1 cellular context compared by ENCODE assay signal in the genomic region with DNA sequence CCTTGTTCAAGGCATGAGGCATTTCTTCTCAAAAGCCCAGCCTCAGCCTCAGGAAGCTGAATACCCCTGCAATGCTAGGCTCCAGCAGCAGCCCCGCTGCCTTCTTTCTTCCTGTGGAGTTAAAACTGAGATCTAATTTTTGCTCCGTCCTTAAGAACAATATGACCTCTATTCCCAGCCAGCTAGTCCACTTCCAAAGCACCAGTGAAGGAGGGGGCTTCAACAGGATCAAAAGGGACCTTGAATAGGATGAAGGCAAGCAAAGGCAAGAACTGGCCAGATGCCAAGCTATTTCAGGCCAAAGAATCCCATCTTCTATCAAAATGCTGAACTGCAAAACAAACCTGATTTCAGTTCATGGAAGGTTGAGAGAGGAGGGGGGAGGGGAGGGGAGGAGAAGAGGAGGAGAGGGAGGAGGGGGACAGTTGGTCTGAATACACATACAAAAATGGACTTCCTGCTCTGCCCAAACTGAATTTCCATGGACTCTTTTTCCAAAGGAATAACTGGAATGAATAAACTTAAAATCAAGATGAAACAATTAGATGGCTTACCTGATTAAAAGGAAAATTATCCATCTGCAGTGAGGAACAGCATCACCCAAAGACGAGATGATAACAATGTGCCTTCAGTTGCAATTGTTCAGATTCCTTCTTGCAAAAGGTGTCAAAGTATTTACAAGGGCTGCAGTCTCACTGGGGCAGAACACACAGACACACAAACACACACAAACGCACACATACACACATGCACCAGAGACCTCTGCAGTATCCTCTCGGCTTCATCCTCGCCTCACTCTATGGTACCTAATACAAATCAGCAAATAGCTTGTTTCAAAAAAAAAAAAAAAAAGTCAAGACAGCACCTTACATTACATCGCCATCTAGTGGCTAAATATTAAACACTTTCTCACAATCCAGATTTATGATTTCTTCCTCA.
TF ChIP-seq lines count a peak whose summit lies in the region.

A gene (minus strand): TSS at position 804 of the 939 bp plus-strand sequence. CDS start 54,399 bp downstream, outside the sequence.

TF ChIP-seq in GM23338, 12 proteins besides CTCF, POLR2A, EP300 and RAD21 (continued from another document):
- TF ChIP-seq, protein P1, sequence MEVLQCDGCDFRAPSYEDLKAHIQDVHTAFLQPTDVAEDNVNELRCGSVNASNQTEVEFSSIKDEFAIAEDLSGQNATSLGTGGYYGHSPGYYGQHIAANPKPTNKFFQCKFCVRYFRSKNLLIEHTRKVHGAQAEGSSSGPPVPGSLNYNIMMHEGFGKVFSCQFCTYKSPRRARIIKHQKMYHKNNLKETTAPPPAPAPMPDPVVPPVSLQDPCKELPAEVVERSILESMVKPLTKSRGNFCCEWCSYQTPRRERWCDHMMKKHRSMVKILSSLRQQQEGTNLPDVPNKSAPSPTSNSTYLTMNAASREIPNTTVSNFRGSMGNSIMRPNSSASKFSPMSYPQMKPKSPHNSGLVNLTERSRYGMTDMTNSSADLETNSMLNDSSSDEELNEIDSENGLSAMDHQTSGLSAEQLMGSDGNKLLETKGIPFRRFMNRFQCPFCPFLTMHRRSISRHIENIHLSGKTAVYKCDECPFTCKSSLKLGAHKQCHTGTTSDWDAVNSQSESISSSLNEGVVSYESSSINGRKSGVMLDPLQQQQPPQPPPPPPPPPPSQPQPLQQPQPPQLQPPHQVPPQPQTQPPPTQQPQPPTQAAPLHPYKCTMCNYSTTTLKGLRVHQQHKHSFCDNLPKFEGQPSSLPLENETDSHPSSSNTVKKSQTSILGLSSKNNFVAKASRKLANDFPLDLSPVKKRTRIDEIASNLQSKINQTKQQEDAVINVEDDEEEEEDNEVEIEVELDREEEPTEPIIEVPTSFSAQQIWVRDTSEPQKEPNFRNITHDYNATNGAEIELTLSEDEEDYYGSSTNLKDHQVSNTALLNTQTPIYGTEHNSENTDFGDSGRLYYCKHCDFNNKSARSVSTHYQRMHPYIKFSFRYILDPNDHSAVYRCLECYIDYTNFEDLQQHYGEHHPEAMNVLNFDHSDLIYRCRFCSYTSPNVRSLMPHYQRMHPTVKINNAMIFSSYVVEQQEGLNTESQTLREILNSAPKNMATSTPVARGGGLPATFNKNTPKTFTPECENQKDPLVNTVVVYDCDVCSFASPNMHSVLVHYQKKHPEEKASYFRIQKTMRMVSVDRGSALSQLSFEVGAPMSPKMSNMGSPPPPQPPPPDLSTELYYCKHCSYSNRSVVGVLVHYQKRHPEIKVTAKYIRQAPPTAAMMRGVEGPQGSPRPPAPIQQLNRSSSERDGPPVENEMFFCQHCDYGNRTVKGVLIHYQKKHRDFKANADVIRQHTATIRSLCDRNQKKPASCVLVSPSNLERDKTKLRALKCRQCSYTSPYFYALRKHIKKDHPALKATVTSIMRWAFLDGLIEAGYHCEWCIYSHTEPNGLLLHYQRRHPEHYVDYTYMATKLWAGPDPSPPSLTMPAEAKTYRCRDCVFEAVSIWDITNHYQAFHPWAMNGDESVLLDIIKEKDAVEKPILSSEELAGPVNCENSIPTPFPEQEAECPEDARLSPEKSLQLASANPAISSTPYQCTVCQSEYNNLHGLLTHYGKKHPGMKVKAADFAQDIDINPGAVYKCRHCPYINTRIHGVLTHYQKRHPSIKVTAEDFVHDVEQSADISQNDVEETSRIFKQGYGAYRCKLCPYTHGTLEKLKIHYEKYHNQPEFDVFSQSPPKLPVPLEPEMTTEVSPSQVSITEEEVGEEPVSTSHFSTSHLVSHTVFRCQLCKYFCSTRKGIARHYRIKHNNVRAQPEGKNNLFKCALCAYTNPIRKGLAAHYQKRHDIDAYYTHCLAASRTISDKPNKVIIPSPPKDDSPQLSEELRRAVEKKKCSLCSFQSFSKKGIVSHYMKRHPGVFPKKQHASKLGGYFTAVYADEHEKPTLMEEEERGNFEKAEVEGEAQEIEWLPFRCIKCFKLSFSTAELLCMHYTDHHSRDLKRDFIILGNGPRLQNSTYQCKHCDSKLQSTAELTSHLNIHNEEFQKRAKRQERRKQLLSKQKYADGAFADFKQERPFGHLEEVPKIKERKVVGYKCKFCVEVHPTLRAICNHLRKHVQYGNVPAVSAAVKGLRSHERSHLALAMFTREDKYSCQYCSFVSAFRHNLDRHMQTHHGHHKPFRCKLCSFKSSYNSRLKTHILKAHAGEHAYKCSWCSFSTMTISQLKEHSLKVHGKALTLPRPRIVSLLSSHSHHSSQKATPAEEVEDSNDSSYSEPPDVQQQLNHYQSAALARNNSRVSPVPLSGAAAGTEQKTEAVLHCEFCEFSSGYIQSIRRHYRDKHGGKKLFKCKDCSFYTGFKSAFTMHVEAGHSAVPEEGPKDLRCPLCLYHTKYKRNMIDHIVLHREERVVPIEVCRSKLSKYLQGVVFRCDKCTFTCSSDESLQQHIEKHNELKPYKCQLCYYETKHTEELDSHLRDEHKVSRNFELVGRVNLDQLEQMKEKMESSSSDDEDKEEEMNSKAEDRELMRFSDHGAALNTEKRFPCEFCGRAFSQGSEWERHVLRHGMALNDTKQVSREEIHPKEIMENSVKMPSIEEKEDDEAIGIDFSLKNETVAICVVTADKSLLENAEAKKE (CRISPR knock-in tag; IDR thresholded peaks at IDR 0.05) = no peak
- TF ChIP-seq, protein P2, sequence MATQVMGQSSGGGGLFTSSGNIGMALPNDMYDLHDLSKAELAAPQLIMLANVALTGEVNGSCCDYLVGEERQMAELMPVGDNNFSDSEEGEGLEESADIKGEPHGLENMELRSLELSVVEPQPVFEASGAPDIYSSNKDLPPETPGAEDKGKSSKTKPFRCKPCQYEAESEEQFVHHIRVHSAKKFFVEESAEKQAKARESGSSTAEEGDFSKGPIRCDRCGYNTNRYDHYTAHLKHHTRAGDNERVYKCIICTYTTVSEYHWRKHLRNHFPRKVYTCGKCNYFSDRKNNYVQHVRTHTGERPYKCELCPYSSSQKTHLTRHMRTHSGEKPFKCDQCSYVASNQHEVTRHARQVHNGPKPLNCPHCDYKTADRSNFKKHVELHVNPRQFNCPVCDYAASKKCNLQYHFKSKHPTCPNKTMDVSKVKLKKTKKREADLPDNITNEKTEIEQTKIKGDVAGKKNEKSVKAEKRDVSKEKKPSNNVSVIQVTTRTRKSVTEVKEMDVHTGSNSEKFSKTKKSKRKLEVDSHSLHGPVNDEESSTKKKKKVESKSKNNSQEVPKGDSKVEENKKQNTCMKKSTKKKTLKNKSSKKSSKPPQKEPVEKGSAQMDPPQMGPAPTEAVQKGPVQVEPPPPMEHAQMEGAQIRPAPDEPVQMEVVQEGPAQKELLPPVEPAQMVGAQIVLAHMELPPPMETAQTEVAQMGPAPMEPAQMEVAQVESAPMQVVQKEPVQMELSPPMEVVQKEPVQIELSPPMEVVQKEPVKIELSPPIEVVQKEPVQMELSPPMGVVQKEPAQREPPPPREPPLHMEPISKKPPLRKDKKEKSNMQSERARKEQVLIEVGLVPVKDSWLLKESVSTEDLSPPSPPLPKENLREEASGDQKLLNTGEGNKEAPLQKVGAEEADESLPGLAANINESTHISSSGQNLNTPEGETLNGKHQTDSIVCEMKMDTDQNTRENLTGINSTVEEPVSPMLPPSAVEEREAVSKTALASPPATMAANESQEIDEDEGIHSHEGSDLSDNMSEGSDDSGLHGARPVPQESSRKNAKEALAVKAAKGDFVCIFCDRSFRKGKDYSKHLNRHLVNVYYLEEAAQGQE (IDR thresholded peaks at IDR 0.05; ENCODE audit: unreplicated experiment) = no peak
- TF ChIP-seq EZH2phosphoT487 (IDR thresholded peaks at IDR 0.05; ENCODE audit: unreplicated experiment) = no peak
- TF ChIP-seq ZNF114 (CRISPR knock-in tag; IDR thresholded peaks at IDR 0.05) = no peak
- no peak for TF ChIP-seq EZH2 (IDR thresholded peaks at IDR 0.05; ENCODE audit: low read depth, unreplicated experiment)
